In the genomic region with DNA sequence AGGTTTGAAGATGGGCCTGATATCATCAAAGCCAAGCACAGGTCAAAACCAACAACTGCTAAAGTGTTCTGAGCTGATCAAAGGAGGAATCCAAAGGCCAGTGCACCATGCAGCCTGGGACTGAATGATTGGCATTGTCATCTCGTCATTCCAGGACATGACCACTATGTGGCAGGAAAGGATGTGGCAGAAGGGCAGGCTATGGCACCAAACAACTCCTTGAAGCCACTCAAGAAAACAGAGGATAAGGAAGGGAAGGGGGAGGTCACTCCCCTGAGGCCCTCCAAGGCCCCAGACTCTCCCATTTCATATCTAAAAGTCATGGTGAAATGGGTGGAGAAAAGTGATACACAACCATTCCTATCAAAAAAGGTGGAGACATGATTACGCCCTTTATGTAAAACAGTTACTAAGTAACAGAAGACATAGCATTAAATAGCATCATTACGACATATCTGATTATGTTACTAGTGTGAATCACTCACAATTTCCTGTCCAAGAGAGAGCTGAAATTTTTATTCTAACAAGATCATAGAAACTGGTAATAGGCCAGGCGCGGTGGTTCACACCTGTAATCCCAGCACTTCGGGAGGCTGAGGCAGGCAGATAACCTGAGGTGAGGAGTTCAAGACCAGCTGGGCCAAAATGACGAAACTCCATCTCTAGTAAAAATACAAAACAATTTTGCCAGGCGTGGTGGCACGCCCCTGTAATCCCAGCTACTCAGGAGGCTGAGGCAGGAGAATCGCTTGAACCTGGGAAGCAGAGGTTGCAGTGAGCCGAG, we compare ENCODE assay signal across 8 cellular contexts. TPM values are rescaled to one million over a fixed set of nuclear protein-coding genes. Genes with fewer than 3 reads are reported as not detected.
DNase-seq lines count a peak whose midpoint lies in the region; ATAC-seq and TF ChIP-seq lines count a peak whose summit lies in the region.

No MANE protein-coding gene starts in this region.

- no peaks in the 10 kb centered on the region for H3K36me3 ChIP-seq in GM06990 (ENCODE audit: control insufficient read depth, insufficient read depth, low read length)

- H3K4me3 ChIP-seq in AG09309 (ENCODE audit: control insufficient read depth, low read depth, low read length) (no peak overlapping the region), GM06990 (replicated peaks; ENCODE audit: low read depth, low read length) (no peak overlapping the region)

- H3K9me3 Mint-ChIP-seq in type B pancreatic cell = no peaks in the 10 kb centered on the region

- H3K4me1 Mint-ChIP-seq in type B pancreatic cell (ENCODE audit: unreplicated experiment) = peaks cover 32% of the 10 kb centered on the region

- H3K27me3 Mint-ChIP-seq in type B pancreatic cell = no peaks in the 10 kb centered on the region

- no peaks in the 10 kb centered on the region; the same call in 1 of the 2 replicates for H3K27me3 ChIP-seq in GM06990 (replicated peaks; ENCODE audit: control insufficient read depth, insufficient read depth, low read length)

- H3K36me3 Mint-ChIP-seq in type B pancreatic cell = no peaks in the 10 kb centered on the region

- peak; percentile 84 for ATAC-seq in left lobe of liver
- ATAC-seq in GM21825 (IDR thresholded peaks at IDR 0.05; ENCODE audit: unreplicated experiment) = no peak

- H3K27ac ChIP-seq in caudate nucleus (ENCODE audit: low read depth, low read length) = peak overlapping the region; percentile 71

- H3K27ac Mint-ChIP-seq in type B pancreatic cell = peak overlapping the region; percentile 40

- H3K4me3 Mint-ChIP-seq in type B pancreatic cell = no peak overlapping the region

- TF ChIP-seq CTCF in AG09309 (IDR thresholded peaks at IDR 0.05; ENCODE audit: control insufficient read depth, insufficient read depth, low read depth, low read length, missing control alignments) (peak; percentile 33), GM06990 (IDR thresholded peaks at IDR 0.05; ENCODE audit: insufficient read depth, low read length, poor library complexity, severe bottlenecking) (peak; percentile 19), type B pancreatic cell (conservative IDR thresholded peaks at IDR 0.05) (peak; percentile 44)

- DNase-seq in AG09309 (ENCODE audit: low read depth) (no peak), GM06990 (ENCODE audit: extremely low read depth, insufficient read length) (no peak), NCI-H774 (lab: John Stamatoyannopoulos, UW) (peak; percentile 8), caudate nucleus (lab: John Stamatoyannopoulos, UW) (peak in 29 of 61 donors; percentile 4 to 70 (median 27)), left lobe of liver (ENCODE audit: low spot score) (no peak), type B pancreatic cell (ENCODE audit: extremely low spot score, unreplicated experiment) (no peak), mucosa of gallbladder (ENCODE audit: low spot score) (no peak)

RNA-seq across cellular contexts. Expression of a gene that starts 49.3 kb away (rescaled TPM):
- 115 TPM for total RNA-seq in left lobe of liver
- 302 and 656 TPM in 2 replicates for total RNA-seq in type B pancreatic cell (ENCODE audit: low replicate concordance)
- 549 TPM for total RNA-seq in mucosa of gallbladder
